In the genomic region with DNA sequence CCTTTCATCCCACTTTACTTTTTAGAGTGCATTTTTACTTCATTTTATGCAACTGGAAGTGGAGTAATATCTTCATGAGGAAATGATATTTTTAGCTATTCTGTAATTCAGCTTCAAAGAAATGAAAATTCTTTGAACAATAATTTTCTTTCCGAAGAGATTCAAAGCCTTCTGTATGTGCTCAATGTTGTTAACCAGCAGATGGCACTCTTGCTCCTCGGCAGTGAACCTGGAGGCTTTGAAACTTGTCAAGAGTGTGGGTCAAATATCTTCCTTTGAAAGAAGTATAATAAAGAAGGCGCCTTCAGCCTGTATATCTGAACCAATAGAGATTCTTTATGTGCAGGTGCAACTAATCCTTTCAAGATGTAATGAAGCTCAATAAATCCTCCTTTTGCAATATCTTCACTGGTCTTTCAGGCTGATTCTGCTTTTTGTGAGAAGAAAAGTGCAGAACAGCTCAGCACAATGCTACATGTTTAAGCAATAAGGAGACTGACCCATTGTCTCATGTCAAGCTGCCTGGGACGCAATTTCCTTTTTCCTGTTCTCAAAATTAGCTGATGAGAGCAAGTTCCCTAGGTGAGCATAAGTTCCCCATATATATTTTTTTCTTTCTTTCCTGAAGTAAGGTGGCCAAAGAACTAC, we compare ENCODE assay signal across 1 cellular context.
TF ChIP-seq lines count a peak whose summit lies in the region.

No MANE protein-coding gene starts in this region.

TF ChIP-seq in IMR-90, 13 proteins besides CTCF, POLR2A, EP300 and RAD21:
- TF ChIP-seq, protein P1, sequence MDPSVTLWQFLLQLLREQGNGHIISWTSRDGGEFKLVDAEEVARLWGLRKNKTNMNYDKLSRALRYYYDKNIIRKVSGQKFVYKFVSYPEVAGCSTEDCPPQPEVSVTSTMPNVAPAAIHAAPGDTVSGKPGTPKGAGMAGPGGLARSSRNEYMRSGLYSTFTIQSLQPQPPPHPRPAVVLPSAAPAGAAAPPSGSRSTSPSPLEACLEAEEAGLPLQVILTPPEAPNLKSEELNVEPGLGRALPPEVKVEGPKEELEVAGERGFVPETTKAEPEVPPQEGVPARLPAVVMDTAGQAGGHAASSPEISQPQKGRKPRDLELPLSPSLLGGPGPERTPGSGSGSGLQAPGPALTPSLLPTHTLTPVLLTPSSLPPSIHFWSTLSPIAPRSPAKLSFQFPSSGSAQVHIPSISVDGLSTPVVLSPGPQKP (IDR thresholded peaks at IDR 0.05; ENCODE audit: borderline replicate concordance, low read depth, low read length): no peak
- TF ChIP-seq, protein P2, sequence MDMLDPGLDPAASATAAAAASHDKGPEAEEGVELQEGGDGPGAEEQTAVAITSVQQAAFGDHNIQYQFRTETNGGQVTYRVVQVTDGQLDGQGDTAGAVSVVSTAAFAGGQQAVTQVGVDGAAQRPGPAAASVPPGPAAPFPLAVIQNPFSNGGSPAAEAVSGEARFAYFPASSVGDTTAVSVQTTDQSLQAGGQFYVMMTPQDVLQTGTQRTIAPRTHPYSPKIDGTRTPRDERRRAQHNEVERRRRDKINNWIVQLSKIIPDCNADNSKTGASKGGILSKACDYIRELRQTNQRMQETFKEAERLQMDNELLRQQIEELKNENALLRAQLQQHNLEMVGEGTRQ (IDR thresholded peaks at IDR 0.05; ENCODE audit: low read depth, low read length): no peak
- peak; percentile 95 for TF ChIP-seq SMC3 (IDR thresholded peaks at IDR 0.05; ENCODE audit: low read depth, low read length)
